Comparison of ENCODE assay signal across 8 cellular contexts in the genomic region with DNA sequence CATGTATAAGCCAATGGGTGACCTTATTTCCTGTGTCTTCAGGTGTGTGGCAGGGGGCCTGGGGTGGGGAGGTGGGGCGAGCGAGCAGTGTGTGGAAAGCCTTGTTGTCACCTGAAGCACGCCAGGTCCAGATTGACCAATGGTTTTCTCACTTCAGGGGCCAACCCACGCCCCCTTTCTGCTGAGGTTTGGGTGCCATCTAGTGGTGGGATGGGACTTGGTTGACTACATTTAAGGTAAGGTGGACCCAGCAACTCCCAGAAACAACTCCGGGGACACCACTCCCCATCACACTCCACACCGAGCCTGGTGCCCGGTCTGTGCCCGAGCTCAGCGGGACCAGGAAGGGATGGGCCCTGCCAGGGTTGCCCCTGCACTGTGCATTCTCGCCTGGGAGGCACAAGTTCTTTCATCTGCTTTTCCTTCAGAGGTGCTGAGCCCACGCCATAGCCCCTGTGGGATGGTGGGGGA. TPM values are rescaled to one million over a fixed set of nuclear protein-coding genes. Genes with fewer than 3 reads are reported as not detected.
DNase-seq lines count a peak whose midpoint lies in the region; ATAC-seq, FAIRE-seq and TF ChIP-seq lines count a peak whose summit lies in the region.

No MANE protein-coding gene starts in this region.

- H2AFZ ChIP-seq in ACC112 (ENCODE audit: low read length, unreplicated experiment), result no peak overlapping the region

- peak overlapping the region; percentile 28; the same call in 1 of the 2 replicates for H3K27ac Mint-ChIP-seq in WTC11

- POLR2A ChIA-PET in WTC11 (lab: Charles Lee), result no interaction called here

- H3K4me3 Mint-ChIP-seq in WTC11, result no peak overlapping the region

- H3K4me1 ChIP-seq in ACC112 (ENCODE audit: control insufficient read depth, insufficient read depth, low read length, unreplicated experiment), result peaks cover 15% of the 10 kb centered on the region

- peak; percentile 86 for DNase-seq in GM18507 (ENCODE audit: extremely low spot score, insufficient read length, low read depth)
- DNase-seq in NCI-H2171 (lab: John Stamatoyannopoulos, UW), result peak; percentile 27
- peak; percentile 88 for DNase-seq in WTC11 (ENCODE audit: low spot score)
- peak; percentile 36 for DNase-seq in central memory CD4-positive, alpha-beta T cell
- peak; percentile 71 for DNase-seq in kidney tubule cell (ENCODE audit: low spot score)
- peak; percentile 28 for DNase-seq in stimulated activated CD4-positive, alpha-beta T cell treated with anti-CD3 and anti-CD28 coated beads, Interleukin-2, amount 100 ng/mL, for 4 hours (ENCODE audit: low read depth)

- TF ChIP-seq CTCF in WTC11 (IDR thresholded peaks at IDR 0.05), result peak; percentile 63

- H3K4me1 Mint-ChIP-seq in WTC11, result peaks cover 5% of the 10 kb centered on the region; the same call in 1 of the 2 replicates

- ATAC-seq in WTC11 (peak; percentile 93), HG03354 (IDR thresholded peaks at IDR 0.05; ENCODE audit: poor library complexity, severe bottlenecking, unreplicated experiment) (no peak)

- peak overlapping the region; percentile 42; the same call in 1 of the 2 replicates for H3K27ac ChIP-seq in ACC112 (ENCODE audit: low read depth, low read length)

- FAIRE-seq in GM18507 (lab: Jason Lieb, UNC), result peak; percentile 91

- no peaks in the 10 kb centered on the region; the same call in 1 of the 2 replicates for H3K36me3 ChIP-seq in ACC112 (ENCODE audit: insufficient read depth, low read length)

- peak overlapping the region; percentile 56; the same call in 1 of the 2 replicates for H3K4me3 ChIP-seq in ACC112 (ENCODE audit: low read depth, low read length)

- CTCF ChIA-PET in WTC11 (lab: Charles Lee), result interaction anchor here (0.7 to 2.5 kb wide), 5 partner anchors 43 to 582 kb away, joined by 3 to 14 read pairs (median 5); no protein-coding TSS in a partner anchor

- no peaks in the 10 kb centered on the region for H3K27me3 Mint-ChIP-seq in WTC11 (ENCODE audit: low read depth)

- peaks cover 26% of the 10 kb centered on the region for H3K36me3 Mint-ChIP-seq in WTC11

- H3K79me2 ChIP-seq in ACC112 (ENCODE audit: control insufficient read depth, insufficient read depth, low read length, unreplicated experiment), result no peaks in the 10 kb centered on the region

- no peaks in the 10 kb centered on the region for H3K27me3 ChIP-seq in ACC112 (ENCODE audit: insufficient read depth, low read length)

- peaks cover 5% of the 10 kb centered on the region; the same call in 1 of the 2 replicates for H3K9me3 Mint-ChIP-seq in WTC11

TF ChIP-seq in WTC11, 78 proteins besides CTCF, POLR2A, EP300 and RAD21:
- TF ChIP-seq TEAD1 (CRISPR knock-in tag; IDR thresholded peaks at IDR 0.05) (no peak), FOXK1 (CRISPR knock-in tag; IDR thresholded peaks at IDR 0.05) (peak; percentile 72; the same call in 1 of the 2 replicates), SP1 (CRISPR knock-in tag; conservative IDR thresholded peaks at IDR 0.05) (peak; percentile 56; the same call in 1 of the 2 replicates), NFYB (CRISPR knock-in tag; conservative IDR thresholded peaks at IDR 0.05; ENCODE audit: low read depth) (peak; percentile 35; the same call in 1 of the 2 replicates)
- TF ChIP-seq, protein P1, sequence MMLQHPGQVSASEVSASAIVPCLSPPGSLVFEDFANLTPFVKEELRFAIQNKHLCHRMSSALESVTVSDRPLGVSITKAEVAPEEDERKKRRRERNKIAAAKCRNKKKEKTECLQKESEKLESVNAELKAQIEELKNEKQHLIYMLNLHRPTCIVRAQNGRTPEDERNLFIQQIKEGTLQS (CRISPR knock-in tag; conservative IDR thresholded peaks at IDR 0.05), result no peak
TF ChIP-seq in WTC11: peak in this region for 3.

RNA-seq across cellular contexts. Expression of a gene that starts 40.0 kb away (rescaled TPM):
- 20.2 to 24.6 TPM (median 22.0 TPM) in 3 replicates for total RNA-seq in WTC11 (2021)

Comparison
In these comparisons a context has a peak if more than half of its experiments do, and no peak if none do; other contexts are left out.
1. DNase-seq: peak in every context shown above with its lines; median percentile 88 in WTC11; 86 in GM18507; 71 in kidney tubule cell; 36 in central memory CD4-positive, alpha-beta T cell; 28 in stimulated activated CD4-positive, alpha-beta T cell treated with anti-CD3 and anti-CD28 coated beads, Interleukin-2, amount 100 ng/mL, for 4 hours; 27 in NCI-H2171.